1 cellular context compared by ENCODE assay signal in the genomic region with DNA sequence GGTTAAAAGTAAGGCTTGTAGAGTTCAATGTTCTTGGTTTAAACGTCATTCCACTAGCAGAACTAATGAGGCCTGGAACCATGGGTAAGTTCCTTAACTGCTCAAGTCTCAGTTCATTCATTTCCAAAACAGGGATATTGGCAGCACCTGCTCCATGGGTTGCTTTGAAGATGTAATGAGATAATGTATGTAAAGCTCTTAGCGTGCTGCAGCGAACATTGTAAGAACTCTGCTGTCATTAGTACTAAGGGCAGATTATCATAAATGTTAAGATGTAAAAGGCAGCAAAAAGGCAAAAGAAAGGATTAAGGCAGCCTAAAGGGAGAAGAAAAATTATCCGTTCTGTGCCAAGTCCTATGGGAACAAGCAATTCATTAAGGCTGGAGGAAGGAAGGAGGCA.
TF ChIP-seq lines count a peak whose summit lies in the region.

No MANE protein-coding gene starts in this region.

TF ChIP-seq in IMR-90, 13 proteins besides CTCF, POLR2A, EP300 and RAD21 (continued from another document):
- TF ChIP-seq, protein P1, sequence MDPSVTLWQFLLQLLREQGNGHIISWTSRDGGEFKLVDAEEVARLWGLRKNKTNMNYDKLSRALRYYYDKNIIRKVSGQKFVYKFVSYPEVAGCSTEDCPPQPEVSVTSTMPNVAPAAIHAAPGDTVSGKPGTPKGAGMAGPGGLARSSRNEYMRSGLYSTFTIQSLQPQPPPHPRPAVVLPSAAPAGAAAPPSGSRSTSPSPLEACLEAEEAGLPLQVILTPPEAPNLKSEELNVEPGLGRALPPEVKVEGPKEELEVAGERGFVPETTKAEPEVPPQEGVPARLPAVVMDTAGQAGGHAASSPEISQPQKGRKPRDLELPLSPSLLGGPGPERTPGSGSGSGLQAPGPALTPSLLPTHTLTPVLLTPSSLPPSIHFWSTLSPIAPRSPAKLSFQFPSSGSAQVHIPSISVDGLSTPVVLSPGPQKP (IDR thresholded peaks at IDR 0.05; ENCODE audit: borderline replicate concordance, low read depth, low read length), result no peak
- TF ChIP-seq MXI1 (IDR thresholded peaks at IDR 0.05; ENCODE audit: borderline replicate concordance, low read depth, low read length), result no peak
- no peak for TF ChIP-seq CEBPB (IDR thresholded peaks at IDR 0.05; ENCODE audit: low read depth, low read length)
- no peak for TF ChIP-seq RFX5 (IDR thresholded peaks at IDR 0.05; ENCODE audit: low read depth, low read length)
- no peak for TF ChIP-seq BHLHE40 (IDR thresholded peaks at IDR 0.05; ENCODE audit: low read depth, low read length)
- no peak for TF ChIP-seq FOS (IDR thresholded peaks at IDR 0.05; ENCODE audit: low read depth, low read length)
- TF ChIP-seq MAFK (IDR thresholded peaks at IDR 0.05; ENCODE audit: low read depth, low read length), result no peak
- TF ChIP-seq MAZ (IDR thresholded peaks at IDR 0.05; ENCODE audit: borderline replicate concordance, low read depth, low read length), result no peak
- TF ChIP-seq SMC3 (IDR thresholded peaks at IDR 0.05; ENCODE audit: low read depth, low read length), result no peak
- no peak for TF ChIP-seq CHD1 (IDR thresholded peaks at IDR 0.05; ENCODE audit: low read depth, low read length)
TF ChIP-seq in IMR-90: peak in this region for 0.
